In the genomic region with DNA sequence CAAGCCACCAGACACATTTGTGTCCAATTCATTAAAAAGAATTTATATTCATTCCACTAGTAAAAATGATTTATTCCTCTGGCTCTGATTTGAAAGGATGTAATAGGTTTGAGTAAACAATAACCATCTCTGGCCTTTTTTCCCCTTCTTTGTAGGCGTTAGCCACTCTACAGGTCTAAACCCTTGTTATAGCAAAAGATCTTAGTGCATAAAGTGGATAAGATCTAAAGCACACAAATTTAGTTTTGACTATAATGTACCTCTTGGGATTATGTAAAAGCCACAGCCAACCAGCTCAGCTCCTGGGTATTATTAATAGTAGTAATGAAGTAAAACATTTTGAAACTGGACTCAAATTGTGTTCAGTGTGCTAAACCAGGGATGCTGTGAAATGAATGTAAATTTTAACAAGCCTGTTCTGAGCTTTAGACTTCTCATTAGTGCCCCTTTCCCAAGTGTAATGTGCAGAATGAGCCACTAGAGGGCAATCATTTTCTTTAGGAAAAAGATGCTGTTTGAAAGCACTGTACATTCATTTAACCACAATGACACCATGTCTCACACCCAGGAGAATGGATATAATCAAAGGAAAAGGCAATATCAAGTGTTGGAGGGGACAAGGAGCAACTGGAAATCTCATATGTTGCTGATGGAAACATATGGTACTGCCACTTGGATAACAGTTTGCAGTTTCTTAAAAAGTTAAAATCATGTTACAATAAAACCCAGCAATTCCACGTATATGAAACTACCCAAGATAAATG, we compare ENCODE assay signal across 8 cellular contexts.
DNase-seq lines count a peak whose midpoint lies in the region; FAIRE-seq and TF ChIP-seq lines count a peak whose summit lies in the region.

No MANE protein-coding gene starts in this region.

- no peaks in the 10 kb centered on the region for H3K27me3 ChIP-seq in H7 (ENCODE audit: control insufficient read depth, insufficient read depth, low read length)
- H3K27me3 ChIP-seq in SK-N-SH (ENCODE audit: insufficient read depth) = no peaks in the 10 kb centered on the region
- no peaks in the 10 kb centered on the region for H3K27me3 ChIP-seq in mammary epithelial cell (ENCODE audit: insufficient read depth, low read length)

- dilution Hi-C loops in mammary epithelial cell (cut with HindIII; ENCODE audit: low sequenced_read_pairs) = no loop called here

- H2AFZ ChIP-seq in SK-N-SH (ENCODE audit: low read depth) = no peak overlapping the region
- no peak overlapping the region for H2AFZ ChIP-seq in mammary epithelial cell (ENCODE audit: low read depth, low read length)

- peak; percentile 99 for FAIRE-seq in islet of Langerhans (lab: Jason Lieb, UNC)

- no peaks in the 10 kb centered on the region for H3K4me1 ChIP-seq in SK-N-SH (ENCODE audit: control insufficient read depth in 1 of 2, insufficient read depth in 2 of 2, low read depth in 1 of 2, low read length in 1 of 2)
- H3K4me1 ChIP-seq in mammary epithelial cell (ENCODE audit: insufficient read depth, low read length) = no peaks in the 10 kb centered on the region

- DNase-seq in SIG-M5 treated with dmso at 0.1 percent for 504 hours (lab: John Stamatoyannopoulos, UW; ENCODE audit: unreplicated experiment) (peak; percentile 52), SIG-M5 (lab: John Stamatoyannopoulos, UW) (no peak), H7 (peak; percentile 48), NCI-H1048 (lab: John Stamatoyannopoulos, UW) (peak; percentile 19), SK-N-SH (peak; percentile 57), mammary epithelial cell (peak; percentile 64)
- DNase-seq in stimulated activated CD4-positive, alpha-beta T cell treated with anti-CD3 and anti-CD28 coated beads, Interleukin-1b, Interleukin-23, amount 100 ng/mL, for 24 hours (ENCODE audit: low read depth in 4 of 4, low spot score in 1 of 4) = peak in 3 of 4 experiments; percentile 16 to 44 (median 40)

- H4K20me1 ChIP-seq in SK-N-SH (ENCODE audit: insufficient read depth) (no peaks in the 10 kb centered on the region), mammary epithelial cell (ENCODE audit: insufficient read depth, low read length) (no peaks in the 10 kb centered on the region)

- POLR2A ChIA-PET in SK-N-SH (lab: Yijun Ruan, JAX) = no interaction called here

- CTCF ChIA-PET in SK-N-SH (lab: Yijun Ruan, JAX) = interaction anchor here (0.6 to 4.9 kb wide), 50 partner anchors 9 to 655 kb away, joined by 3 to 111 read pairs (median 4); a partner anchor contains a TSS
- CTCF ChIA-PET in mammary epithelial cell (lab: Charles Lee; ENCODE audit: low non-redundant PET) = interaction anchor here (0.6 to 1.2 kb wide), 2 partner anchors 29 to 199 kb away, joined by 4 to 8 read pairs; no protein-coding TSS in a partner anchor

- no peak overlapping the region for H3K9ac ChIP-seq in SK-N-SH
- H3K9ac ChIP-seq in mammary epithelial cell (ENCODE audit: insufficient read depth, low read length) = no peak overlapping the region

- BruUV-seq in mammary epithelial cell (replicated peaks; lab: Mats Ljungman, UMichigan) = no TSS peak

- H3K9me2 ChIP-seq in SK-N-SH = no peaks in the 10 kb centered on the region

- H3K4me2 ChIP-seq in SK-N-SH (no peak overlapping the region), mammary epithelial cell (ENCODE audit: insufficient read depth, low read depth, low read length) (no peak overlapping the region)

- H3K27ac ChIP-seq in SK-N-SH (ENCODE audit: low read depth in 2 of 2, low read length in 1 of 2) = no peak overlapping the region
- H3K27ac ChIP-seq in mammary epithelial cell (ENCODE audit: insufficient read depth, low read depth, low read length) = no peak overlapping the region

- TF ChIP-seq EP300 in SK-N-SH (IDR thresholded peaks at IDR 0.05; ENCODE audit: borderline replicate concordance in 1 of 2, low read depth in 1 of 2, low read length in 1 of 2) = no peak

- in situ Hi-C loops in mammary epithelial cell (cut with MboI; ENCODE audit: low sequenced_read_pairs in 2 of 2) = loop anchor here in 1 of 2 donors (5.0 kb wide), 1 partner anchor 82 kb away; no protein-coding TSS in a partner anchor

- TF ChIP-seq RAD21 in SK-N-SH (IDR thresholded peaks at IDR 0.05; ENCODE audit: low read length) = peak; percentile 93

- intact Hi-C loops in mammary epithelial cell (cut with micrococcal nuclease) = loop anchor here (1.0 kb wide), 3 partner anchors 70 to 228 kb away; a partner anchor contains a TSS

- peak; percentile 90 for TF ChIP-seq CTCF in SK-N-SH (IDR thresholded peaks at IDR 0.05)
- TF ChIP-seq CTCF in mammary epithelial cell (conservative IDR thresholded peaks at IDR 0.05 in 1 of 2, IDR thresholded peaks at IDR 0.05 in 1 of 2; ENCODE audit: extremely low read depth in 1 of 2, insufficient read depth in 1 of 2, low read depth in 1 of 2, low read length in 2 of 2) = peak; percentile 82 to 99

- H3F3A ChIP-seq in SK-N-SH (replicated peaks; ENCODE audit: insufficient read depth) = no peaks in the 10 kb centered on the region

- 43% methylated on average over 2 of the region's 2 CpGs for WGBS in SK-N-SH (ENCODE audit: low lambda C conversion rate)
- 38% methylated on average over 2 of the region's 2 CpGs for WGBS in mammary epithelial cell (ENCODE audit: low coverage, missing lambda C conversion rate)

- H3K4me3 ChIP-seq in H7 (ENCODE audit: insufficient read depth, low read depth, low read length) (no peak overlapping the region), SK-N-SH (ENCODE audit: low read depth in 2 of 2, low read length in 1 of 2) (no peak overlapping the region), mammary epithelial cell (replicated peaks in 1 of 3; ENCODE audit: insufficient read depth in 1 of 3, low read depth in 2 of 3, low read length in 3 of 3) (no peak overlapping the region)

- H3K79me2 ChIP-seq in SK-N-SH (ENCODE audit: insufficient read depth) (no peaks in the 10 kb centered on the region), mammary epithelial cell (ENCODE audit: insufficient read depth, low read length) (no peaks in the 10 kb centered on the region)

- no peaks in the 10 kb centered on the region for H3K36me3 ChIP-seq in H7 (replicated peaks; ENCODE audit: control insufficient read depth, insufficient read depth, low read length)
- H3K36me3 ChIP-seq in SK-N-SH (replicated peaks in 1 of 2; ENCODE audit: control insufficient read depth in 1 of 2, insufficient read depth in 2 of 2, low read length in 1 of 2) = no peaks in the 10 kb centered on the region
- H3K36me3 ChIP-seq in mammary epithelial cell (ENCODE audit: insufficient read depth, low read length) = no peaks in the 10 kb centered on the region

- no peaks in the 10 kb centered on the region for H3K9me3 ChIP-seq in SK-N-SH
- H3K9me3 ChIP-seq in mammary epithelial cell (replicated peaks; ENCODE audit: insufficient read depth, low read length) = no peaks in the 10 kb centered on the region

TF ChIP-seq in SK-N-SH, 30 proteins besides CTCF, POLR2A, EP300 and RAD21:
- TF ChIP-seq, protein P1, sequence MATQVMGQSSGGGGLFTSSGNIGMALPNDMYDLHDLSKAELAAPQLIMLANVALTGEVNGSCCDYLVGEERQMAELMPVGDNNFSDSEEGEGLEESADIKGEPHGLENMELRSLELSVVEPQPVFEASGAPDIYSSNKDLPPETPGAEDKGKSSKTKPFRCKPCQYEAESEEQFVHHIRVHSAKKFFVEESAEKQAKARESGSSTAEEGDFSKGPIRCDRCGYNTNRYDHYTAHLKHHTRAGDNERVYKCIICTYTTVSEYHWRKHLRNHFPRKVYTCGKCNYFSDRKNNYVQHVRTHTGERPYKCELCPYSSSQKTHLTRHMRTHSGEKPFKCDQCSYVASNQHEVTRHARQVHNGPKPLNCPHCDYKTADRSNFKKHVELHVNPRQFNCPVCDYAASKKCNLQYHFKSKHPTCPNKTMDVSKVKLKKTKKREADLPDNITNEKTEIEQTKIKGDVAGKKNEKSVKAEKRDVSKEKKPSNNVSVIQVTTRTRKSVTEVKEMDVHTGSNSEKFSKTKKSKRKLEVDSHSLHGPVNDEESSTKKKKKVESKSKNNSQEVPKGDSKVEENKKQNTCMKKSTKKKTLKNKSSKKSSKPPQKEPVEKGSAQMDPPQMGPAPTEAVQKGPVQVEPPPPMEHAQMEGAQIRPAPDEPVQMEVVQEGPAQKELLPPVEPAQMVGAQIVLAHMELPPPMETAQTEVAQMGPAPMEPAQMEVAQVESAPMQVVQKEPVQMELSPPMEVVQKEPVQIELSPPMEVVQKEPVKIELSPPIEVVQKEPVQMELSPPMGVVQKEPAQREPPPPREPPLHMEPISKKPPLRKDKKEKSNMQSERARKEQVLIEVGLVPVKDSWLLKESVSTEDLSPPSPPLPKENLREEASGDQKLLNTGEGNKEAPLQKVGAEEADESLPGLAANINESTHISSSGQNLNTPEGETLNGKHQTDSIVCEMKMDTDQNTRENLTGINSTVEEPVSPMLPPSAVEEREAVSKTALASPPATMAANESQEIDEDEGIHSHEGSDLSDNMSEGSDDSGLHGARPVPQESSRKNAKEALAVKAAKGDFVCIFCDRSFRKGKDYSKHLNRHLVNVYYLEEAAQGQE (IDR thresholded peaks at IDR 0.05; ENCODE audit: low read depth, low read length) = no peak
- peak; percentile 92 for TF ChIP-seq SMC3 (IDR thresholded peaks at IDR 0.05; ENCODE audit: low read depth, low read length)
